9 cellular contexts compared by ENCODE assay signal in the genomic region with DNA sequence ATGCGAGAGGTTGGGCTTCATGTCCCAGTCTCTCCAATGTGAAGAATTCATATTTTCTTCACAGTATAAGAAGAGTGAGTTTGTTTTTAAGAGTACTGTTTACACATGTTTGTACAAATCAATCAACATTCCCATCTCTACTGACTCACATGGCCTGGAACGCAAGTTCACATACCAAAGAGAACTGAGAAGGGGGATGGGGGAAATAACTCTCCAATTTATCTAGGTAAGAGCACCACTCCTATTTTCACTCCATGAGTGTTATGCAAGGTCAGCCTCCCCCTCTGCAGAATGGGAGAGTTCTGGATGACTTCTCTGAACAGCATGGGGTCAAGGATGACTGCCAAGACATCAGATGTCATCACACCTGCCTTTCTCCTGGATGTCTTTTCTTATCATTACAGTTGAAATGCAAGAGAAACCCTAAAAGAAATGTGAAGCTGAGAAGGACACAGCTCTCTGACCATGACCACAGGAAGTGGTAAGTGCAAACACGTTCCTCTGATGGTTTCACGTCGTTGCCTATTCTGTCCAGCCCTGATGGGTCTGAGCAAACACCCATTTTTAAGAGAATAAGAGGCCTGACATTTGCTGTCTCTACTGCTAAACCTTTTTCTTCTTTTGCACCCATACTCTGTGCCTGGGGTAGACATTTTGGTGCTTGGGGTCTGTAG.
DNase-seq lines count a peak whose midpoint lies in the region; ATAC-seq and TF ChIP-seq lines count a peak whose summit lies in the region.
"Had no signal": no experiment of that assay in that cellular context is flagged by ENCODE, and none has a peak within 500 bp of the region (broad histone marks: within the 10 kb centered on the region; RNA-seq: fewer than 3 reads in every experiment).

No MANE protein-coding gene starts in this region.

- intact Hi-C loops in posterior vena cava (cut with DNase I) = loop anchor here in 1 of 2 donors (10.0 kb wide), 1 partner anchor 908 kb away; no protein-coding TSS in a partner anchor

- H3K4me3 ChIP-seq in kidney epithelial cell (ENCODE audit: low read depth, low read length) = no peak overlapping the region

- no peaks in the 10 kb centered on the region for H3K27me3 ChIP-seq in kidney epithelial cell (ENCODE audit: control insufficient read depth, insufficient read depth, low read length)

- ATAC-seq in GM21737 (IDR thresholded peaks at IDR 0.05; ENCODE audit: unreplicated experiment) (peak; percentile 80), GM19324 (IDR thresholded peaks at IDR 0.05; ENCODE audit: low FRiP score, unreplicated experiment) (no peak)

- no peaks in the 10 kb centered on the region for H3K36me3 ChIP-seq in kidney epithelial cell (ENCODE audit: control insufficient read depth, insufficient read depth, low read length)

- DNase-seq in GM13976 (ENCODE audit: low spot score) = peak; percentile 38
- peak; percentile 22 for DNase-seq in HuH-7.5 (ENCODE audit: low spot score)
- peak; percentile 54 for DNase-seq in kidney epithelial cell (ENCODE audit: low read depth)
- DNase-seq in activated CD4-positive, alpha-beta T cell treated with anti-CD3 and anti-CD28 coated beads, Interleukin-2, amount 50 U/mL, for 1 hour = no peak
- no peak for DNase-seq in posterior vena cava (ENCODE audit: low spot score)
- DNase-seq in cerebellar cortex (ENCODE audit: low spot score) = no peak
- DNase-seq: GDM1 had no signal

- TF ChIP-seq CTCF in GM13976 (IDR thresholded peaks at IDR 0.05; ENCODE audit: borderline replicate concordance, control extremely low read depth, extremely low read depth, insufficient read depth, missing control alignments) = no peak
- no peak for TF ChIP-seq CTCF in kidney epithelial cell (IDR thresholded peaks at IDR 0.05; ENCODE audit: insufficient read depth, low read length, poor library complexity, severe bottlenecking)

- in situ Hi-C loops in GM13976 (cut with MboI; ENCODE audit: low sequenced_read_pairs, unreplicated experiment) = no loop called here

Comparison
In these comparisons a context has a peak if more than half of its experiments do, and no peak if none do; other contexts are left out.
1. DNase-seq: peak in GM13976 (single experiment), HuH-7.5 (single experiment) and kidney epithelial cell (single experiment); none in activated CD4-positive, alpha-beta T cell treated with anti-CD3 and anti-CD28 coated beads, Interleukin-2, amount 50 U/mL, for 1 hour (single experiment), posterior vena cava (single experiment) and cerebellar cortex (single experiment).